ENCODE assay signal across 22 cellular contexts in the genomic region with DNA sequence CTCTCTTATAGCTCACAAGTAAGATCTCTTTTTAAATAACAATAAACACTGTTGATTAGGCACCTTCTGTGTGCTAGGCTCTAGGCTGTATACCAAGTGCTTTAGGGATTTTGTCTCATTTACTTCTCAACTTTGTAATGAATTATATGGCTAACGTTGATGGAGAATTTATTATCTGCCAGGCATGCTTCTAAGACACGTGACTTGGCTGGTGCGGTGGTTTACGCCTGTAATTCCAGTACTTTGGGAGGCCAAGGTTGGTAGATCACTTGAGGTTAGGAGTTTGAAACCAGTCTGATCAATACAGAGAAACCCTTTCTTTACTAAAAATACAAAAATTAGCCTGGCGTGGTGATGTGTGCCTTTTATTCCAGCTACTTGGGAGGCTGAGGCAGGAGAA.
DNase-seq lines count a peak whose midpoint lies in the region; ATAC-seq, FAIRE-seq and TF ChIP-seq lines count a peak whose summit lies in the region.
"Had no signal": no experiment of that assay in that cellular context is flagged by ENCODE, and none has a peak within 500 bp of the region (broad histone marks: within the 10 kb centered on the region; RNA-seq: fewer than 3 reads in every experiment).

No MANE protein-coding gene starts in this region.

- H3K9me3 ChIP-seq in CD8-positive, alpha-beta memory T cell (ENCODE audit: low read length) = no peaks in the 10 kb centered on the region
- H3K9me3 ChIP-seq in PC-3 (ENCODE audit: low read length) = no peaks in the 10 kb centered on the region
- H3K9me3 ChIP-seq in K562 (replicated peaks; ENCODE audit: control insufficient read depth, insufficient read depth, low read depth, low read length) = no peaks in the 10 kb centered on the region
- H3K9me3 ChIP-seq: A549, BE2C, BLaER1, Caco-2 had no signal

- intact Hi-C loops in PC-3 (cut with micrococcal nuclease) = loop anchor here (5.0 kb wide), 1 partner anchor 103 kb away; no protein-coding TSS in a partner anchor
- intact Hi-C loops in K562 (cut with micrococcal nuclease) = loop anchor here (10.0 kb wide), 1 partner anchor 91 kb away; no protein-coding TSS in a partner anchor

- peak overlapping the region; percentile 86 for H3K9ac ChIP-seq in PC-3 (ENCODE audit: low read length)
- H3K9ac ChIP-seq in K562 (ENCODE audit: insufficient read depth in 1 of 2, low read depth in 2 of 2, low read length in 2 of 2) = peak overlapping the region in 1 of 2 experiments; percentile 90; a peak in 2 of 4 replicates
- H3K9ac ChIP-seq: BLaER1 had no signal

- ATAC-seq in PC-3 (no peak), K562 (no peak)
- ATAC-seq: A549 had no signal

- no peaks in the 10 kb centered on the region for H3K9me3 Mint-ChIP-seq in CD8-positive, alpha-beta memory T cell
- H3K9me3 Mint-ChIP-seq in progenitor cell of endocrine pancreas (ENCODE audit: low read depth) = no peaks in the 10 kb centered on the region
- H3K9me3 Mint-ChIP-seq: CD4-positive, alpha-beta memory T cell had no signal

- H3K4me2 ChIP-seq in PC-3 (ENCODE audit: low read length) = peak overlapping the region; percentile 78
- H3K4me2 ChIP-seq in K562 (ENCODE audit: insufficient read depth, low read length) = peak overlapping the region; percentile 94
- H3K4me2 ChIP-seq: A549, BLaER1 had no signal

- no peak for DNase-seq in CD8-positive, alpha-beta memory T cell
- DNase-seq in PC-3 = no peak
- DNase-seq in K562 (ENCODE audit: extremely low read depth in 1 of 4, low spot score in 3 of 4) = no peak
- DNase-seq in progenitor cell of endocrine pancreas (ENCODE audit: low spot score, unreplicated experiment) = no peak
- DNase-seq in H7 = no peak
- DNase-seq in cortex of kidney (lab: John Stamatoyannopoulos, UW) = no peak
- DNase-seq: AML-193; BE2C; C1 segment of cervical spinal cord; Caco-2; Calu3; CD4-positive, alpha-beta memory T cell; CD4-positive, CD25-positive, alpha-beta regulatory T cell; DMS79 treated with DMSO at 0.1 percent for 48 hours; GF-D8 had no signal

- H3K79me2 ChIP-seq in PC-3 (ENCODE audit: low read length) = peaks cover 91% of the 10 kb centered on the region
- H3K79me2 ChIP-seq in K562 (ENCODE audit: control insufficient read depth, insufficient read depth, low read length) = peaks cover 94% of the 10 kb centered on the region

- POLR2A ChIA-PET in CD8-positive, alpha-beta memory T cell (lab: Charles Lee) = no interaction called here
- POLR2A ChIA-PET in PC-3 (lab: Charles Lee; ENCODE audit: unreplicated experiment) = interaction anchor here (0.5 kb wide), 1 partner anchor 12 kb away, joined by 3 read pairs; no protein-coding TSS in a partner anchor
- POLR2A ChIA-PET in K562 (lab: Yijun Ruan, JAX) = interaction anchor here (0.8 to 2.3 kb wide), 4 partner anchors 12 to 61 kb away, joined by 3 to 9 read pairs (median 4); no protein-coding TSS in a partner anchor

- no peaks in the 10 kb centered on the region for H3K36me3 Mint-ChIP-seq in CD8-positive, alpha-beta memory T cell
- H3K36me3 Mint-ChIP-seq in progenitor cell of endocrine pancreas (ENCODE audit: insufficient read depth) = no peaks in the 10 kb centered on the region
- H3K36me3 Mint-ChIP-seq: CD14-positive monocyte; CD4-positive, alpha-beta memory T cell; CD4-positive, CD25-positive, alpha-beta regulatory T cell had no signal

- no peaks in the 10 kb centered on the region for H3K27me3 ChIP-seq in CD8-positive, alpha-beta memory T cell (ENCODE audit: insufficient read depth, low read length, poor library complexity, severe bottlenecking)
- H3K27me3 ChIP-seq in PC-3 (ENCODE audit: low read length) (no peaks in the 10 kb centered on the region), K562 (ENCODE audit: control insufficient read depth in 2 of 2, insufficient read depth in 2 of 2, low read length in 2 of 2) (no peaks in the 10 kb centered on the region), H7 (ENCODE audit: control insufficient read depth, insufficient read depth, low read length) (no peaks in the 10 kb centered on the region)
- H3K27me3 ChIP-seq: BE2C, BLaER1 had no signal

- H3K9me1 ChIP-seq in K562 (ENCODE audit: control insufficient read depth, insufficient read depth, low read length) = no peaks in the 10 kb centered on the region

- TF ChIP-seq EP300 in K562 (IDR thresholded peaks at IDR 0.05; ENCODE audit: low read length) = no peak

- no peak overlapping the region for H3K4me3 Mint-ChIP-seq in CD8-positive, alpha-beta memory T cell
- H3K4me3 Mint-ChIP-seq in progenitor cell of endocrine pancreas (ENCODE audit: low read depth) = no peak overlapping the region
- H3K4me3 Mint-ChIP-seq: CD14-positive monocyte; CD4-positive, alpha-beta memory T cell; CD4-positive, CD25-positive, alpha-beta regulatory T cell had no signal

- TF ChIP-seq POLR2A in K562 (conservative IDR thresholded peaks at IDR 0.05) = no peak

- no peaks in the 10 kb centered on the region for H3K4me1 Mint-ChIP-seq in CD8-positive, alpha-beta memory T cell
- H3K4me1 Mint-ChIP-seq in progenitor cell of endocrine pancreas (ENCODE audit: low read depth) = peaks cover 5% of the 10 kb centered on the region
- H3K4me1 Mint-ChIP-seq: CD14-positive monocyte; CD4-positive, CD25-positive, alpha-beta regulatory T cell had no signal

- 54% methylated on average over 5 of the region's 5 CpGs for WGBS in K562 (ENCODE audit: insufficient coverage, low coverage, missing lambda C conversion rate)

- no peaks in the 10 kb centered on the region for H3K4me1 ChIP-seq in CD8-positive, alpha-beta memory T cell (ENCODE audit: insufficient read depth, low read length)
- H3K4me1 ChIP-seq in PC-3 (ENCODE audit: insufficient read depth, low read length) (peaks cover 19% of the 10 kb centered on the region), K562 (replicated peaks in 1 of 2; ENCODE audit: control insufficient read depth in 2 of 2, insufficient read depth in 2 of 2, low read length in 2 of 2) (peaks cover 3 to 19% of the 10 kb centered on the region in 2 experiments; a peak in 3 of 5 replicates)
- H3K4me1 ChIP-seq: A549, BE2C, BLaER1, Caco-2 had no signal

- H3K4me3 ChIP-seq in CD8-positive, alpha-beta memory T cell (ENCODE audit: low read length) = no peak overlapping the region
- H3K4me3 ChIP-seq in PC-3 (ENCODE audit: low read length) (peak overlapping the region; percentile 71), K562 (no peak overlapping the region; the same call in 1 of the 2 replicates), H7 (ENCODE audit: insufficient read depth, low read depth, low read length) (no peak overlapping the region)
- H3K4me3 ChIP-seq: A549, BLaER1 had no signal

- peaks cover 0 to 8% of the 10 kb centered on the region in 2 donors for H3K27me3 Mint-ChIP-seq in CD8-positive, alpha-beta memory T cell
- H3K27me3 Mint-ChIP-seq in progenitor cell of endocrine pancreas = peaks cover 11% of the 10 kb centered on the region
- H3K27me3 Mint-ChIP-seq: CD4-positive, CD25-positive, alpha-beta regulatory T cell had no signal

- TF ChIP-seq RAD21 in K562 (CRISPR knock-in tag; conservative IDR thresholded peaks at IDR 0.05 in 1 of 2, IDR thresholded peaks at IDR 0.05 in 1 of 2) = no peak

- BruUV-seq in PC-3 (replicated peaks; lab: Mats Ljungman, UMichigan) = no TSS peak
- BruUV-seq in K562 (replicated peaks; lab: Mats Ljungman, UMichigan) = no TSS peak

- no peaks in the 10 kb centered on the region for H3F3A ChIP-seq in PC-3 (ENCODE audit: low read length, unreplicated experiment)

- no peaks in the 10 kb centered on the region for H3K36me3 ChIP-seq in CD8-positive, alpha-beta memory T cell (ENCODE audit: insufficient read depth, low read length)
- no peaks in the 10 kb centered on the region for H3K36me3 ChIP-seq in PC-3 (ENCODE audit: low read depth, low read length)
- peaks cover 26% of the 10 kb centered on the region for H3K36me3 ChIP-seq in K562 (ENCODE audit: control insufficient read depth, insufficient read depth, low read length)
- H3K36me3 ChIP-seq in H7 (replicated peaks; ENCODE audit: control insufficient read depth, insufficient read depth, low read length) = no peaks in the 10 kb centered on the region
- H3K36me3 ChIP-seq: BE2C, BLaER1 had no signal

- 0 out of 2 replicates have a peak, but pooled peaks cover 3% of the 10 kb centered on the region for H4K20me1 ChIP-seq in PC-3 (ENCODE audit: low read length)
- no peaks in the 10 kb centered on the region for H4K20me1 ChIP-seq in K562 (replicated peaks; ENCODE audit: control insufficient read depth, insufficient read depth, low read length)
- H4K20me1 ChIP-seq: BLaER1 had no signal

- no peak for FAIRE-seq in K562 (lab: Jason Lieb, UNC)
- FAIRE-seq: A549, D721Med, G401.6, GM12891 had no signal

- CTCF ChIA-PET in CD8-positive, alpha-beta memory T cell (lab: Charles Lee) = no interaction called here
- CTCF ChIA-PET in PC-3 (lab: Charles Lee) = no interaction called here
- CTCF ChIA-PET in K562 (lab: Yijun Ruan, JAX; ENCODE audit: low intra/inter-chr PET ratio) = no interaction called here

- H3K27ac Mint-ChIP-seq in CD8-positive, alpha-beta memory T cell = no peak overlapping the region
- no peak overlapping the region for H3K27ac Mint-ChIP-seq in progenitor cell of endocrine pancreas
- H3K27ac Mint-ChIP-seq: CD14-positive monocyte; CD4-positive, alpha-beta memory T cell; CD4-positive, CD25-positive, alpha-beta regulatory T cell had no signal

- no peak overlapping the region for H2AFZ ChIP-seq in PC-3 (ENCODE audit: low read length)
- peak overlapping the region; percentile 17 for H2AFZ ChIP-seq in K562 (ENCODE audit: low read depth, low read length)

- peak overlapping the region; percentile 7 for H3K27ac ChIP-seq in CD8-positive, alpha-beta memory T cell (ENCODE audit: low read depth, low read length)
- H3K27ac ChIP-seq in PC-3 (ENCODE audit: low read length) (peak overlapping the region; percentile 56), K562 (ENCODE audit: extremely low read depth, low read depth, low read length) (peak overlapping the region; percentile 31; the same call in 2 of the 3 replicates)
- H3K27ac ChIP-seq: 22Rv1, A549, BLaER1 had no signal

- H3K9me2 ChIP-seq in PC-3 (replicated peaks; ENCODE audit: low read length) = no peaks in the 10 kb centered on the region

- in situ Hi-C loops in K562 (cut with MboI) = no loop called here

- TF ChIP-seq CTCF in PC-3 (conservative IDR thresholded peaks at IDR 0.05; ENCODE audit: low read depth, low read length) = no peak
- TF ChIP-seq CTCF in K562 (IDR thresholded peaks at IDR 0.05 in 2 of 3, conservative IDR thresholded peaks at IDR 0.05 in 1 of 3; ENCODE audit: insufficient read depth in 2 of 3, low read depth in 1 of 3, low read length in 3 of 3) = no peak
- no peak for TF ChIP-seq CTCF in progenitor cell of endocrine pancreas (IDR thresholded peaks at IDR 0.05; ENCODE audit: unreplicated experiment)

TF ChIP-seq in K562, 482 proteins besides CTCF, POLR2A, EP300 and RAD21 (continues in another document):
- no peak for TF ChIP-seq PPARD (CRISPR knock-in tag; IDR thresholded peaks at IDR 0.05)
- TF ChIP-seq ZNF644 (tag; IDR thresholded peaks at IDR 0.05; ENCODE audit: low read depth) = no peak
- TF ChIP-seq NR3C1 (CRISPR knock-in tag; IDR thresholded peaks at IDR 0.05) = no peak
